8 cellular contexts compared by ENCODE assay signal in the genomic region with DNA sequence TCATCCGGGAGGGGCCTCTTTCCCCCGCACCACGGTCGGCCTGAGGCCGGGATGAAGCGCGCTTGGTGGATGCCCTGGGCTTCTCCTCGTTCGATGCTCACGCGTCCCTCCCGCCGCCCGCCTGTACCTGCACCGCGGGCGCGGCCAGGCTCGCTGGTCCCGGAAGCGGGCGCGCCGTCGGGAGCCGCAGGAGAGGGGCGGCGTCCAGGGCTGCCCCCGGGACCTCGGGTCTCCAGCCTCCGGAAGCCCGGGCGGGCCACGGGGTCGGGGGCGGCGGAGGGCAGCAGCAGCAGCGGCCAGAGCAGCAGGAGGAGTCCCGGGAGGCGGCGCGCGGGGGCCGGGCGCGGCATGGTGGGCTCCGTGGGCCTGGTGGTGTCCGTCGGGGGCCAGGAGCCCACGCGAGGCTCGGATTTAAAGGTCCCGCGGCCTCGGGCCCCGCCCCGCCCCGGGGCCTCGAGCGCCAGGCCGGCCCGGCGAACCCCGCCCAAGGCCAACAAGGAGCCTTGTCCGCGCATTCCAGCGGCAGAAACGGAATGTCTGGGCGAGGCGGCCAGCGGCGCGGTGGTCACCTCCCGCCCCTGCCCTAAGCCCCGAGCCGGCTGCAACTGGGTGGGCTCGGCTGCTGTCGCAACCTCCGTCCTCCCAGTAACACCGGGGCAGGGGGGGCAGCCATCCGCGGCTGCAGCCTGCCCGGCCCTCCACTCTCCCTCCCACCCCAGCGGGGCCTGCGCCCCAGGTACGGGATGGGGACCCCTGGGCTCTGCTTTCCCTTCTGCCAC. TPM values are rescaled to one million over a fixed set of nuclear protein-coding genes. Genes with fewer than 3 reads are reported as not detected.
A peak's percentile ranks its signal among the peaks of the same experiment; 100 is the strongest.
DNase-seq lines count a peak whose midpoint lies in the region; ATAC-seq and TF ChIP-seq lines count a peak whose summit lies in the region.

Gene MATN3, minus strand, starts transcription at position 387 of the 779 bp plus-strand sequence. Its CDS starts 37 bp downstream, at position 350.

- intact Hi-C loops in A673 (cut with micrococcal nuclease; ENCODE audit: unreplicated experiment), result loop anchor here (5.0 kb wide), 1 partner anchor 55 kb away; no protein-coding TSS in a partner anchor

- 0 out of 2 replicates have a peak, but pooled peaks cover 3% of the 10 kb centered on the region for H3F3A ChIP-seq in GM23338 (replicated peaks; ENCODE audit: low read depth)

- H3K4me1 Mint-ChIP-seq in GM23338, result peaks cover 15% of the 10 kb centered on the region

- CTCF ChIA-PET in A673 (lab: Charles Lee), result interaction anchor here (0.7 kb wide), 1 partner anchor 173 kb away, joined by 3 read pairs; no protein-coding TSS in a partner anchor

- H3K36me3 ChIP-seq in A673 (ENCODE audit: insufficient read depth, low read length, poor library complexity, severe bottlenecking), result no peaks in the 10 kb centered on the region
- no peaks in the 10 kb centered on the region for H3K36me3 ChIP-seq in GM23338 (ENCODE audit: insufficient read depth)
- H3K36me3 ChIP-seq in cardiac muscle cell, result no peaks in the 10 kb centered on the region
- H3K36me3 ChIP-seq in parathyroid adenoma (ENCODE audit: control insufficient read depth, insufficient read depth, low read length), result no peaks in the 10 kb centered on the region

- TF ChIP-seq CTCF in A673 (conservative IDR thresholded peaks at IDR 0.05; ENCODE audit: low read depth, low read length) (no peak), GM23338 (conservative IDR thresholded peaks at IDR 0.05; ENCODE audit: low read depth in 2 of 2) (no peak), cardiac muscle cell (IDR thresholded peaks at IDR 0.05; ENCODE audit: low read depth, low read length) (no peak), parathyroid adenoma (IDR thresholded peaks at IDR 0.05) (no peak)

- H3K27ac Mint-ChIP-seq in GM23338, result no peak within 1 kb of the TSS

- H2AFZ ChIP-seq in GM23338 (peak within 1 kb of the TSS; percentile 98), parathyroid adenoma (peak within 1 kb of the TSS; percentile 84)

- H3K9me3 Mint-ChIP-seq in GM23338, result peaks cover 9% of the 10 kb centered on the region

- no peak within 1 kb of the TSS for H3K9ac ChIP-seq in parathyroid adenoma

- peak within 1 kb of the TSS; percentile 54 for H3K4me3 ChIP-seq in A673 (ENCODE audit: low read depth, low read length, poor library complexity, severe bottlenecking)
- H3K4me3 ChIP-seq in GM23338, result peak within 1 kb of the TSS; percentile 58
- peak within 1 kb of the TSS; percentile 37 for H3K4me3 ChIP-seq in cardiac muscle cell
- peak within 1 kb of the TSS; percentile 30 for H3K4me3 ChIP-seq in parathyroid adenoma (ENCODE audit: low read depth, low read length)

- peaks cover 3% of the 10 kb centered on the region for H3K4me1 ChIP-seq in A673 (ENCODE audit: insufficient read depth, low read length, poor library complexity, severe bottlenecking)
- peaks cover 19% of the 10 kb centered on the region for H3K4me1 ChIP-seq in GM23338 (ENCODE audit: insufficient read depth)
- H3K4me1 ChIP-seq in cardiac muscle cell (ENCODE audit: low read depth), result peaks cover 8% of the 10 kb centered on the region
- H3K4me1 ChIP-seq in parathyroid adenoma, result no peaks in the 10 kb centered on the region

- ATAC-seq in GM23338 (peak; percentile 83), GM21737 (IDR thresholded peaks at IDR 0.05; ENCODE audit: unreplicated experiment) (no peak), GM18498 (IDR thresholded peaks at IDR 0.05; ENCODE audit: unreplicated experiment) (no peak)

- peaks cover 30% of the 10 kb centered on the region for H3K27me3 Mint-ChIP-seq in GM23338 (ENCODE audit: insufficient read depth, low read depth, poor library complexity)

- POLR2A ChIA-PET in A673 (lab: Charles Lee; ENCODE audit: low non-redundant PET), result no interaction called here

- H3K27me3 ChIP-seq in A673 (replicated peaks; ENCODE audit: insufficient read depth, low read depth, low read length, poor library complexity), result no peaks in the 10 kb centered on the region
- H3K27me3 ChIP-seq in GM23338 (ENCODE audit: insufficient read depth), result peaks cover 45% of the 10 kb centered on the region
- H3K27me3 ChIP-seq in cardiac muscle cell, result peaks cover 16% of the 10 kb centered on the region
- no peaks in the 10 kb centered on the region for H3K27me3 ChIP-seq in parathyroid adenoma (ENCODE audit: control insufficient read depth, insufficient read depth, low read length)

- H3K9me3 ChIP-seq in A673 (ENCODE audit: low read depth, low read length, poor library complexity, severe bottlenecking) (no peaks in the 10 kb centered on the region), cardiac muscle cell (ENCODE audit: low read depth) (no peaks in the 10 kb centered on the region), parathyroid adenoma (ENCODE audit: control insufficient read depth, low read length) (no peaks in the 10 kb centered on the region)

- H3K4me3 Mint-ChIP-seq in GM23338, result peak within 1 kb of the TSS; percentile 79

- H3K79me2 ChIP-seq in GM23338 (replicated peaks; ENCODE audit: insufficient read depth) (no peaks in the 10 kb centered on the region), parathyroid adenoma (no peaks in the 10 kb centered on the region)

- DNase-seq in A673 (ENCODE audit: low spot score) (no peak), GM23338 (ENCODE audit: low spot score) (peak; percentile 84), cardiac muscle cell (ENCODE audit: low read depth in 1 of 2, low spot score in 1 of 2) (peak; percentile 68), amniotic stem cell (lab: John Stamatoyannopoulos, UW) (no peak)
- DNase-seq in activated T-cell treated with anti-CD3 and anti-CD28 coated beads, Interleukin-2, amount 50 U/mL, for 48 hours, result peak; percentile 22 to 24

- no peaks in the 10 kb centered on the region for H3K9me2 ChIP-seq in GM23338 (ENCODE audit: insufficient read depth)

- H3K27ac ChIP-seq in A673 (ENCODE audit: low read depth, low read length, poor library complexity, severe bottlenecking), result peak within 1 kb of the TSS; percentile 42
- H3K27ac ChIP-seq in GM23338 (ENCODE audit: low read depth), result no peak within 1 kb of the TSS
- H3K27ac ChIP-seq in cardiac muscle cell, result no peak within 1 kb of the TSS
- no peak within 1 kb of the TSS for H3K27ac ChIP-seq in parathyroid adenoma

- 0 out of 3 replicates have a peak, but pooled peaks cover 4% of the 10 kb centered on the region for H3K36me3 Mint-ChIP-seq in GM23338 (ENCODE audit: low read depth)

- H3K4me2 ChIP-seq in GM23338 (peak within 1 kb of the TSS; percentile 85), parathyroid adenoma (ENCODE audit: low read length) (peak within 1 kb of the TSS; percentile 34)

- H4K20me1 ChIP-seq in GM23338 (replicated peaks; ENCODE audit: insufficient read depth), result no peaks in the 10 kb centered on the region

- BruUV-seq in A673 (replicated peaks; lab: Mats Ljungman, UMichigan), result no TSS peak

TF ChIP-seq in GM23338, 12 proteins besides CTCF, POLR2A, EP300 and RAD21:
- TF ChIP-seq POLR2AphosphoS5 (IDR thresholded peaks at IDR 0.05; ENCODE audit: low read depth) (peak; percentile 57), EZH2phosphoT487 (IDR thresholded peaks at IDR 0.05; ENCODE audit: unreplicated experiment) (no peak), NANOG (IDR thresholded peaks at IDR 0.05; ENCODE audit: borderline replicate concordance) (no peak), STAT1 (IDR thresholded peaks at IDR 0.05; ENCODE audit: unreplicated experiment) (no peak)
TF ChIP-seq in GM23338: peak in this region for 1.

RNA-seq across cellular contexts. Expression of gene MATN3, which starts in this region (rescaled TPM):
- total RNA-seq in A673 (2021), result 2.7 and 2.8 TPM in 2 replicates
- total RNA-seq in GM23338 (2014; rRNA removed; shearing (Covaris generic)), result 6.4 and 7.0 TPM in 2 replicates
- 4.4 and 4.6 TPM in 2 replicates for polyA plus RNA-seq in GM23338 (2016; fragmentation: Nextera tagmentation; extraction: Ambion mirVana)
- total RNA-seq in cardiac muscle cell, result 1.3 and 3.8 TPM in 2 replicates
- 4.8 and 10.3 TPM in 2 replicates for polyA plus RNA-seq in cardiac muscle cell

Comparison
In these comparisons a context has a peak if more than half of its experiments do, and no peak if none do; other contexts are left out.
1. DNase-seq: peak in GM23338 (single experiment), activated T-cell treated with anti-CD3 and anti-CD28 coated beads, Interleukin-2, amount 50 U/mL, for 48 hours (2 of 2) and cardiac muscle cell (2 of 2); none in A673 (single experiment) and amniotic stem cell (single experiment).
2. Peak in every context shown above with its lines, with median percentiles within 50 percentile points of each other: H3K4me3 ChIP-seq.